In genomic region chr2:101012054-101012705, GRCh38 we compare ENCODE assay signal across 9 cellular contexts. TPM values are rescaled to one million over a fixed set of nuclear protein-coding genes. Genes with fewer than 3 reads are reported as not detected.
DNase-seq lines count a peak whose midpoint lies in the region; ATAC-seq and TF ChIP-seq lines count a peak whose summit lies in the region.
"Had no signal": no experiment of that assay in that cellular context is flagged by ENCODE, and none has a peak within 500 bp of the region (broad histone marks: within the 10 kb centered on the region; RNA-seq: fewer than 3 reads in every experiment).

No MANE protein-coding gene starts in this region.

- peak overlapping the region; percentile 34 for H3K27ac Mint-ChIP-seq in activated T-cell treated with anti-CD3 and anti-CD28 coated beads, Interleukin-2, amount 50 U/mL, for 72 hours
- peak overlapping the region; percentile 84 for H3K27ac Mint-ChIP-seq in stimulated activated naive B cell treated with anti-CD40 and anti-IgM and Interleukin-4, amounts not matched to agents 10 μg/mL and 1 μg/mL and 100 μg/mL, for 72 hours
- H3K27ac Mint-ChIP-seq in naive thymus-derived CD4-positive, alpha-beta T cell, result peak overlapping the region in 1 of 9 donors; percentile 45

- peaks cover 6 to 23% of the 10 kb centered on the region in 2 donors for H3K36me3 Mint-ChIP-seq in activated T-cell treated with anti-CD3 and anti-CD28 coated beads, Interleukin-2, amount 50 U/mL, for 72 hours (ENCODE audit: insufficient read depth in 2 of 2)
- peaks cover 45 to 61% of the 10 kb centered on the region in 2 donors for H3K36me3 Mint-ChIP-seq in stimulated activated naive B cell treated with anti-CD40 and anti-IgM and Interleukin-4, amounts not matched to agents 10 μg/mL and 1 μg/mL and 100 μg/mL, for 72 hours
- peaks cover 0 to 30% (median 6%) of the 10 kb centered on the region in 5 donors for H3K36me3 Mint-ChIP-seq in naive thymus-derived CD4-positive, alpha-beta T cell

- TF ChIP-seq CTCF in tibial nerve (IDR thresholded peaks at IDR 0.05), result no peak

- intact Hi-C loops in naive thymus-derived CD4-positive, alpha-beta T cell (cut with micrococcal nuclease), result loop anchor here (1.0 to 10.0 kb wide), 7 partner anchors 141 to 1437 kb away; partner anchors contain the start of gene CREG2 (in 1 of the 2)

- peaks cover 43% of the 10 kb centered on the region for H3K4me1 Mint-ChIP-seq in activated T-cell treated with anti-CD3 and anti-CD28 coated beads, Interleukin-2, amount 50 U/mL, for 72 hours (ENCODE audit: low read depth)
- peaks cover 34 to 56% of the 10 kb centered on the region in 2 donors for H3K4me1 Mint-ChIP-seq in stimulated activated naive B cell treated with anti-CD40 and anti-IgM and Interleukin-4, amounts not matched to agents 10 μg/mL and 1 μg/mL and 100 μg/mL, for 72 hours
- peaks cover 6 to 32% (median 15%) of the 10 kb centered on the region in 7 donors for H3K4me1 Mint-ChIP-seq in naive thymus-derived CD4-positive, alpha-beta T cell

- H3K4me3 ChIP-seq in naive thymus-derived CD4-positive, alpha-beta T cell (ENCODE audit: low read length), result no peak overlapping the region
- no peak overlapping the region for H3K4me3 ChIP-seq in tibial nerve

- H3K4me3 Mint-ChIP-seq in activated T-cell treated with anti-CD3 and anti-CD28 coated beads, Interleukin-2, amount 50 U/mL, for 72 hours, result peak overlapping the region in 1 of 2 donors; percentile 26
- H3K4me3 Mint-ChIP-seq in stimulated activated naive B cell treated with anti-CD40 and anti-IgM and Interleukin-4, amounts not matched to agents 10 μg/mL and 1 μg/mL and 100 μg/mL, for 72 hours, result peak overlapping the region; percentile 26 to 44
- H3K4me3 Mint-ChIP-seq in naive thymus-derived CD4-positive, alpha-beta T cell, result no peak overlapping the region
- H3K4me3 Mint-ChIP-seq: nephron had no signal

- 63 to 65% methylated on average over 8 of the region's 8 CpGs for WGBS in tibial nerve, 2 donors

- CTCF ChIA-PET in naive thymus-derived CD4-positive, alpha-beta T cell (lab: Charles Lee), result interaction anchor here (0.6 to 3.4 kb wide), 14 partner anchors 9 to 560 kb away, joined by 3 to 64 read pairs (median 4); partner anchors contain the start of gene RPL31

- no peaks in the 10 kb centered on the region for H3K9me3 ChIP-seq in naive thymus-derived CD4-positive, alpha-beta T cell (ENCODE audit: control insufficient read depth in 2 of 3, low read length in 3 of 3)
- no peaks in the 10 kb centered on the region for H3K9me3 ChIP-seq in tibial nerve

- no peaks in the 10 kb centered on the region for H3K27me3 ChIP-seq in naive thymus-derived CD4-positive, alpha-beta T cell (ENCODE audit: control insufficient read depth in 2 of 2, insufficient read depth in 2 of 2, low read length in 2 of 2)
- H3K27me3 ChIP-seq in tibial nerve, result no peaks in the 10 kb centered on the region

- TF ChIP-seq EP300 in tibial nerve (IDR thresholded peaks at IDR 0.05), result no peak

- POLR2A ChIA-PET in naive thymus-derived CD4-positive, alpha-beta T cell (lab: Charles Lee), result interaction anchor here (0.8 to 2.6 kb wide), 5 partner anchors 10 to 195 kb away, joined by 4 to 11 read pairs (median 4); partner anchors contain the start of gene RPL31

- no peak for DNase-seq in activated T-cell treated with anti-CD3 and anti-CD28 coated beads, Interleukin-2, amount 50 U/mL, for 72 hours
- DNase-seq in activated T-cell treated with anti-CD3 and anti-CD28 coated beads for 4 hours, result no peak
- DNase-seq in stimulated activated naive B cell treated with anti-CD40 and anti-IgM and Interleukin-4, amounts not matched to agents 10 μg/mL and 1 μg/mL and 100 μg/mL, for 72 hours, result no peak
- no peak for DNase-seq in naive thymus-derived CD4-positive, alpha-beta T cell
- DNase-seq in NCI-H187 (lab: John Stamatoyannopoulos, UW), result no peak
- no peak for DNase-seq in tibial nerve (ENCODE audit: low spot score in 2 of 2)

- no peaks in the 10 kb centered on the region for H3K9me3 Mint-ChIP-seq in activated T-cell treated with anti-CD3 and anti-CD28 coated beads, Interleukin-2, amount 50 U/mL, for 72 hours
- H3K9me3 Mint-ChIP-seq in stimulated activated naive B cell treated with anti-CD40 and anti-IgM and Interleukin-4, amounts not matched to agents 10 μg/mL and 1 μg/mL and 100 μg/mL, for 72 hours, result peaks cover 0 to 2% of the 10 kb centered on the region in 2 donors
- no peaks in the 10 kb centered on the region for H3K9me3 Mint-ChIP-seq in naive thymus-derived CD4-positive, alpha-beta T cell
- H3K9me3 Mint-ChIP-seq: nephron had no signal

- peaks cover 0 to 20% (median 0%) of the 10 kb centered on the region in 3 experiments for H3K36me3 ChIP-seq in naive thymus-derived CD4-positive, alpha-beta T cell (ENCODE audit: control insufficient read depth in 2 of 3, insufficient read depth in 3 of 3, low read length in 3 of 3)
- peaks cover 0 to 57% (median 4%) of the 10 kb centered on the region in 3 donors for H3K36me3 ChIP-seq in tibial nerve

- ATAC-seq in activated T-cell treated with anti-CD3 and anti-CD28 coated beads, Interleukin-2, amount 50 U/mL, for 72 hours (replicated peaks in 1 of 2), result peak; percentile 59 to 72
- peak; percentile 90 for ATAC-seq in HG02588 (IDR thresholded peaks at IDR 0.05; ENCODE audit: unreplicated experiment)
- ATAC-seq in HG03565 (IDR thresholded peaks at IDR 0.05; ENCODE audit: unreplicated experiment), result peak; percentile 90
- ATAC-seq in stimulated activated naive B cell treated with anti-CD40 and anti-IgM and Interleukin-4, amounts not matched to agents 10 μg/mL and 1 μg/mL and 100 μg/mL, for 72 hours (replicated peaks), result peak; percentile 90 to 92
- ATAC-seq in naive thymus-derived CD4-positive, alpha-beta T cell, result no peak

- no peaks in the 10 kb centered on the region for H3K27me3 Mint-ChIP-seq in activated T-cell treated with anti-CD3 and anti-CD28 coated beads, Interleukin-2, amount 50 U/mL, for 72 hours (ENCODE audit: low read depth)
- H3K27me3 Mint-ChIP-seq in stimulated activated naive B cell treated with anti-CD40 and anti-IgM and Interleukin-4, amounts not matched to agents 10 μg/mL and 1 μg/mL and 100 μg/mL, for 72 hours, result no peaks in the 10 kb centered on the region
- no peaks in the 10 kb centered on the region for H3K27me3 Mint-ChIP-seq in naive thymus-derived CD4-positive, alpha-beta T cell

- no peaks in the 10 kb centered on the region for H3K4me1 ChIP-seq in naive thymus-derived CD4-positive, alpha-beta T cell (ENCODE audit: control insufficient read depth in 2 of 2, insufficient read depth in 2 of 2, low read length in 2 of 2)
- peaks cover 0 to 3% (median 0%) of the 10 kb centered on the region in 4 donors for H3K4me1 ChIP-seq in tibial nerve

- H3K27ac ChIP-seq in naive thymus-derived CD4-positive, alpha-beta T cell (ENCODE audit: low read depth, low read length), result no peak overlapping the region
- H3K27ac ChIP-seq in tibial nerve, result no peak overlapping the region

- no peak for TF ChIP-seq POLR2A in tibial nerve (IDR thresholded peaks at IDR 0.05)

RNA-seq across cellular contexts. Expression of gene RPL31, which starts 10.1 kb away (rescaled TPM):
- 1,000 to 10,000 TPM; 1,385 to 1,395 TPM for total RNA-seq in activated T-cell treated with anti-CD3 and anti-CD28 coated beads, Interleukin-2, amount 50 U/mL, for 72 hours
- total RNA-seq in naive thymus-derived CD4-positive, alpha-beta T cell, result 1,000 to 10,000 TPM; 1,182 to 2,835 (median 2,548) TPM
- 1,000 to 10,000 TPM; 6,467 to 8,686 TPM for polyA plus RNA-seq in naive thymus-derived CD4-positive, alpha-beta T cell
- 1,000 to 10,000 TPM; 1,010 to 1,120 (median 1,024) TPM for total RNA-seq in tibial nerve

Comparison
In these comparisons a context has a peak if more than half of its experiments do, and no peak if none do; other contexts are left out.
1. H3K4me3 Mint-ChIP-seq: peak in stimulated activated naive B cell treated with anti-CD40 and anti-IgM and Interleukin-4, amounts not matched to agents 10 μg/mL and 1 μg/mL and 100 μg/mL, for 72 hours (2 of 2); none in naive thymus-derived CD4-positive, alpha-beta T cell (0 of 10).